Comparison of ENCODE assay signal across 15 cellular contexts in genomic region chr1:221101792-221102191, GRCh38.
A peak's percentile ranks its signal among the peaks of the same experiment; 100 is the strongest.
DNase-seq lines count a peak whose midpoint lies in the region; ATAC-seq, FAIRE-seq and TF ChIP-seq lines count a peak whose summit lies in the region.
"Had no signal": no experiment of that assay in that cellular context is flagged by ENCODE, and none has a peak within 500 bp of the region (broad histone marks: within the 10 kb centered on the region; RNA-seq: fewer than 3 reads in every experiment).

No MANE protein-coding gene starts in this region.

- no peak for TF ChIP-seq POLR2A in erythroblast (IDR thresholded peaks at IDR 0.05; ENCODE audit: low read length)

- TF ChIP-seq CTCF in D721Med (IDR thresholded peaks at IDR 0.05; ENCODE audit: insufficient read depth, missing control alignments): no peak
- TF ChIP-seq CTCF in fibroblast of the aortic adventitia (IDR thresholded peaks at IDR 0.05; ENCODE audit: insufficient read depth, low read length): no peak
- no peak for TF ChIP-seq CTCF in GM20000 (IDR thresholded peaks at IDR 0.05; ENCODE audit: extremely low read depth, missing control alignments)

- H3K4me1 ChIP-seq in skeletal muscle satellite cell (ENCODE audit: control insufficient read depth, insufficient read depth, low read length): peaks cover 46% of the 10 kb centered on the region

- H3K4me3 ChIP-seq in fibroblast of the aortic adventitia (ENCODE audit: low read depth, low read length) (no peak overlapping the region), skeletal muscle satellite cell (ENCODE audit: low read length) (no peak overlapping the region)

- no peak for ATAC-seq in GM21576 (IDR thresholded peaks at IDR 0.05; ENCODE audit: unreplicated experiment)
- ATAC-seq: activated CD8-positive, alpha-beta T cell treated with anti-CD3 and anti-CD28 coated beads, Interleukin-2, amount 10 ng/mL, durations not matched to agents 7 days and 5 days; right cardiac atrium had no signal

- FAIRE-seq in D721Med (lab: Jason Lieb, UNC): peak; percentile 21
- FAIRE-seq: keratinocyte had no signal

- H3K36me3 ChIP-seq in skeletal muscle satellite cell (ENCODE audit: insufficient read depth, low read length): no peaks in the 10 kb centered on the region
- H3K36me3 ChIP-seq: WERI-Rb-1 had no signal

- peak overlapping the region; percentile 56 for H3K4me2 ChIP-seq in skeletal muscle satellite cell (ENCODE audit: low read length)

- DNase-seq in D721Med (ENCODE audit: insufficient read length, low spot score) (no peak), RPMI7951 (ENCODE audit: low read depth) (peak; percentile 80), fibroblast of the aortic adventitia (ENCODE audit: low read depth) (peak; percentile 83), GM20000 (ENCODE audit: low spot score) (no peak), ureter (ENCODE audit: low spot score) (no peak), erythroblast (lab: John Stamatoyannopoulos, UW) (no peak)
- DNase-seq: activated CD8-positive, alpha-beta T cell treated with anti-CD3 and anti-CD28 coated beads, Interleukin-2, amount 10 ng/mL, durations not matched to agents 7 days and 5 days; DMS53; mesendoderm; NCI-H2107; right cardiac atrium; WERI-Rb-1 had no signal

- no peaks in the 10 kb centered on the region for H3K27me3 ChIP-seq in skeletal muscle satellite cell (ENCODE audit: control insufficient read depth, insufficient read depth, low read length)

- peak overlapping the region; percentile 34 for H3K9ac ChIP-seq in skeletal muscle satellite cell (ENCODE audit: low read depth, low read length)

- no peaks in the 10 kb centered on the region for H3K9me3 ChIP-seq in skeletal muscle satellite cell (replicated peaks; ENCODE audit: low read length)

Comparison
In these comparisons a context has a peak if more than half of its experiments do, and no peak if none do; other contexts are left out.
1. DNase-seq: peak in RPMI7951 (single experiment) and fibroblast of the aortic adventitia (single experiment); none in D721Med (single experiment), GM20000 (single experiment), ureter (single experiment) and erythroblast (0 of 2).